33 cellular contexts compared by ENCODE assay signal in the genomic region with DNA sequence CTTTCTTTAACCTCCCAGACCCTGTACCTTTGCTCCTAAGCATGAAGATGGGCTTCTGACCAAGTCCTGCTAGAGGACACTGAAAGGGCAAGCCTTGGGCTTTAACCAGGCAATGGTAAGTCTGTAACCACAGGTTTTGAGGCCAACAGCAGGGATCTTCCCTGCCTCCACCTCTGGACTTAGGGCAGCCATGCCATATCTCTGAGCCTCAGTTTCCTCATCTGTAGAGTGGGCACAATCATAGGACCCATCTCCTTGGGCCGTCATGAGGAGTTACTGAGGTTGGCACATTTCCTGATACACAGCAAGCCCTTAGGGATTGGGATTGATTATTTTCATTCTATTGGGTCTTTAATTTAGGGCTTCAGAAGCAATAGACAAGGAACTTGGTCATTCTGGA. TPM values are rescaled to one million over a fixed set of nuclear protein-coding genes. Genes with fewer than 3 reads are reported as not detected.
"Had no signal": no experiment of that assay in that cellular context is flagged by ENCODE, and none has a peak within 500 bp of the region (broad histone marks: within the 10 kb centered on the region; RNA-seq: fewer than 3 reads in every experiment).

No MANE protein-coding gene starts in this region.

- H3K27me3 ChIP-seq: colonic mucosa, gastrocnemius medialis had no signal

- DNase-seq: colonic mucosa; cortex of kidney; effector CD8-positive, alpha-beta T cell; effector memory CD8-positive, alpha-beta T cell; endodermal cell; erythroblast; esophagus squamous epithelium; foreskin fibroblast; foreskin melanocyte; gastrocnemius medialis; glutamatergic neuron; head of caudate nucleus; heart right ventricle; hippocampal formation; left cardiac atrium; left lung; left ventricle myocardium superior; lower lobe of right lung; mesenchymal stem cell; mucosa of descending colon had no signal

- H3K27ac ChIP-seq: colonic mucosa, epithelial cell of prostate, esophagus squamous epithelium, gastrocnemius medialis, heart right ventricle, left lung, lower lobe of right lung had no signal

- H3K4me3 ChIP-seq: colonic mucosa, esophagus squamous epithelium, gastrocnemius medialis, heart right ventricle, left lung, lower lobe of right lung, mucosa of descending colon had no signal

- ATAC-seq: effector memory CD8-positive, alpha-beta T cell; esophagus mucosa; gastrocnemius medialis; heart right ventricle; left cardiac atrium; left lung; left ventricle myocardium superior; lower lobe of right lung; mucosa of descending colon had no signal

- H3K4me1 ChIP-seq: colonic mucosa had no signal

- H3K36me3 ChIP-seq: colonic mucosa, esophagus squamous epithelium, gastrocnemius medialis, heart right ventricle, left lung, lower lobe of right lung had no signal

- H3K9me3 ChIP-seq: colonic mucosa, esophagus squamous epithelium, gastrocnemius medialis, heart right ventricle, left lung, lower lobe of right lung, mucosa of descending colon had no signal

- FAIRE-seq: endometrium, islet of Langerhans, keratinocyte had no signal

RNA-seq across cellular contexts. Expression of a gene that starts 14.7 kb away (rescaled TPM):
- total RNA-seq: dermis microvascular lymphatic vessel endothelial cell, esophagus squamous epithelium, glomerular endothelial cell, kidney epithelial cell, left ventricle myocardium superior, lung microvascular endothelial cell, myocyte had no signal

RNA-seq across cellular contexts. Expression of a gene that starts 18.6 kb away (rescaled TPM):
- total RNA-seq: colonic mucosa, dermis microvascular lymphatic vessel endothelial cell, endodermal cell, esophagus mucosa, esophagus squamous epithelium, gastrocnemius medialis, glomerular endothelial cell, heart right ventricle, kidney epithelial cell, left cardiac atrium, left lung, left ventricle myocardium superior, lower lobe of right lung, lung microvascular endothelial cell, mesenteric fat pad, mesothelial cell of epicardium, mucosa of descending colon, myocyte had no signal
- polyA plus RNA-seq: heart right ventricle, keratinocyte had no signal

RNA-seq across cellular contexts. Expression of a gene that starts 24.5 kb away (rescaled TPM):
- total RNA-seq: dermis microvascular lymphatic vessel endothelial cell, endodermal cell, esophagus mucosa, esophagus squamous epithelium, gastrocnemius medialis, glomerular endothelial cell, heart right ventricle, kidney epithelial cell, left cardiac atrium, left lung, left ventricle myocardium superior, lower leg skin, lower lobe of right lung, lung microvascular endothelial cell, mesenteric fat pad, mesothelial cell of epicardium, myocyte had no signal
- polyA plus RNA-seq: heart right ventricle, keratinocyte had no signal

RNA-seq across cellular contexts. Expression of a gene that starts 38.6 kb away (rescaled TPM):
- total RNA-seq: colonic mucosa, dermis microvascular lymphatic vessel endothelial cell, endodermal cell, esophagus mucosa, esophagus squamous epithelium, gastrocnemius medialis, glomerular endothelial cell, heart right ventricle, kidney epithelial cell, left cardiac atrium, left lung, left ventricle myocardium superior, lower leg skin, lower lobe of right lung, lung microvascular endothelial cell, mesenteric fat pad, mesothelial cell of epicardium, mucosa of descending colon, myocyte had no signal
- polyA plus RNA-seq: heart right ventricle, keratinocyte had no signal

RNA-seq across cellular contexts. Expression of a gene that starts 45.9 kb away (rescaled TPM):
- total RNA-seq: dermis microvascular lymphatic vessel endothelial cell, endodermal cell, esophagus mucosa, esophagus squamous epithelium, gastrocnemius medialis, glomerular endothelial cell, heart right ventricle, kidney epithelial cell, left cardiac atrium, left lung, left ventricle myocardium superior, lower lobe of right lung, lung microvascular endothelial cell, mesenteric fat pad, mesothelial cell of epicardium, myocyte had no signal
- polyA plus RNA-seq: heart right ventricle, keratinocyte had no signal
